In the genomic region with DNA sequence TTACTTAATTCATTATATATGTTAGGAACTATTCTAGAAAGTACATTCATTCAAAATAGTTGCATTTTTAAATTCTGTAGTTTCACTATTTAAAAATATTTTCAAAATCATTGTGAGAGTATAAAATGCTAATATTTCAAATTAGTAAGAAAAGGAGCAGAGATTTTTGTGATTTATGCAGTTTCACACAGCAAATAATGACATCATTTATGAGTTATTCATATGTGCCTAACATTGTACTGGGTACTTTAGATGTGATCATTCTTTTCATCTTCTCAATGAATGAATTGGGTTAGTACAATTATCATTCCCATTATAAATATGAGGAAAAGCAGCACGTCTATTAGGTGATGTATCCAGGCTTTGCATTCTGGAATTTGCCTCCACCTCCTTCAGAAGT, we compare ENCODE assay signal across 23 cellular contexts.
"Had no signal": no experiment of that assay in that cellular context is flagged by ENCODE, and none has a peak within 500 bp of the region (broad histone marks: within the 10 kb centered on the region; RNA-seq: fewer than 3 reads in every experiment).

No MANE protein-coding gene starts in this region.

- ATAC-seq: foreskin keratinocyte, gastroesophageal sphincter, heart left ventricle, left lung, left ventricle myocardium superior, lower lobe of right lung, mucosa of descending colon had no signal

- H3K27ac ChIP-seq: coronary artery, dorsolateral prefrontal cortex, esophagus muscularis mucosa, foreskin keratinocyte, gastroesophageal sphincter, heart left ventricle, hepatocyte, left lung, lower lobe of right lung had no signal

- H3K27me3 ChIP-seq: dorsolateral prefrontal cortex, esophagus muscularis mucosa, foreskin keratinocyte, gastroesophageal sphincter, heart left ventricle, hepatocyte, left lung had no signal

- H3K27ac Mint-ChIP-seq: immature natural killer cell, naive B cell had no signal

- H3K4me2 ChIP-seq: hepatocyte had no signal

- H3K9me3 ChIP-seq: esophagus muscularis mucosa, gastroesophageal sphincter, heart left ventricle, left lung, lower lobe of right lung, mucosa of descending colon had no signal

- H2AFZ ChIP-seq: hepatocyte had no signal

- H3K4me3 ChIP-seq: coronary artery, dorsolateral prefrontal cortex, esophagus muscularis mucosa, gastroesophageal sphincter, heart left ventricle, hepatocyte, left lung, lower lobe of right lung, mucosa of descending colon had no signal

- FAIRE-seq: colon, endothelial cell of umbilical vein had no signal

- H3K4me3 Mint-ChIP-seq: immature natural killer cell, mesothelial cell of epicardium, naive B cell had no signal

- H3K36me3 ChIP-seq: esophagus muscularis mucosa, gastroesophageal sphincter, heart left ventricle, left lung, lower lobe of right lung had no signal

- H3K27me3 Mint-ChIP-seq: naive B cell had no signal

- H3K79me2 ChIP-seq: hepatocyte had no signal

- H3K36me3 Mint-ChIP-seq: immature natural killer cell, mesothelial cell of epicardium, naive B cell had no signal

- H3K4me1 ChIP-seq: esophagus muscularis mucosa, foreskin keratinocyte, gastroesophageal sphincter, heart left ventricle, left lung, lower lobe of right lung had no signal

- DNase-seq: dermis blood vessel endothelial cell; dorsolateral prefrontal cortex; effector CD4-positive, alpha-beta T cell; effector memory CD4-positive, alpha-beta T cell; heart left ventricle; hypothalamus; immature natural killer cell; islet precursor cell; kidney; kidney glomerular epithelial cell; left lung; left ventricle myocardium superior; lower lobe of right lung; mucosa of descending colon; naive B cell had no signal

- H3K4me1 Mint-ChIP-seq: immature natural killer cell, naive B cell had no signal
